2 cellular contexts compared by ENCODE assay signal in the genomic region with DNA sequence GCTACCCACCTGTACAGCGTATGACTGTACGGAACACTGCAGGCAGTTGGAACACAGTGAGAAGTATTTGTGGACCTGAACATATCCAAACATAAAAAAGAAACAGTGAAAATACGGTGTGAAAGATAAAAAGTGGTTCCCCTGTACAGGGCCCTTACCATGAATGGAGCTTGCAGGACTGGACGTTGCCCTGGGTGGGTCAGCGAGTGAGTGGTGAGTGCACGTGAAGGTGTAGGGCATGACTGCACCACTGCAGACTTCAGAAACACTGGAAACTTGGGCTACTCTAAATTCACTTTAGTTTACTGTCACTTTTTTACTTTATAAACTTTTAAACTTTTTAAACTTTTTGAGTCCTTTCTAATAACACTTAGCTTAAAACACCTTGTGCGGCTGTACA.
TF ChIP-seq lines count a peak whose summit lies in the region.

No MANE protein-coding gene starts in this region.

TF ChIP-seq in IMR-90, 13 proteins besides CTCF, POLR2A, EP300 and RAD21:
- TF ChIP-seq BHLHE40 (IDR thresholded peaks at IDR 0.05; ENCODE audit: low read depth, low read length), result no peak
- TF ChIP-seq FOS (IDR thresholded peaks at IDR 0.05; ENCODE audit: low read depth, low read length), result no peak
- TF ChIP-seq, protein P1, sequence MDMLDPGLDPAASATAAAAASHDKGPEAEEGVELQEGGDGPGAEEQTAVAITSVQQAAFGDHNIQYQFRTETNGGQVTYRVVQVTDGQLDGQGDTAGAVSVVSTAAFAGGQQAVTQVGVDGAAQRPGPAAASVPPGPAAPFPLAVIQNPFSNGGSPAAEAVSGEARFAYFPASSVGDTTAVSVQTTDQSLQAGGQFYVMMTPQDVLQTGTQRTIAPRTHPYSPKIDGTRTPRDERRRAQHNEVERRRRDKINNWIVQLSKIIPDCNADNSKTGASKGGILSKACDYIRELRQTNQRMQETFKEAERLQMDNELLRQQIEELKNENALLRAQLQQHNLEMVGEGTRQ (IDR thresholded peaks at IDR 0.05; ENCODE audit: low read depth, low read length), result no peak
- no peak for TF ChIP-seq CHD1 (IDR thresholded peaks at IDR 0.05; ENCODE audit: low read depth, low read length)
- no peak for TF ChIP-seq NFE2L2 (IDR thresholded peaks at IDR 0.05; ENCODE audit: low read depth, low read length)
- no peak for TF ChIP-seq RFX5 (IDR thresholded peaks at IDR 0.05; ENCODE audit: low read depth, low read length)
- TF ChIP-seq RCOR1 (IDR thresholded peaks at IDR 0.05; ENCODE audit: insufficient replicate concordance, low read length), result no peak

TF ChIP-seq in H1, 55 proteins besides CTCF, POLR2A, EP300 and RAD21:
- no peak for TF ChIP-seq CEBPB (IDR thresholded peaks at IDR 0.05; ENCODE audit: low read depth, low read length)
- no peak for TF ChIP-seq SP2 (IDR thresholded peaks at IDR 0.05; ENCODE audit: low read length)
- TF ChIP-seq ZNF274 (IDR thresholded peaks at IDR 0.05; ENCODE audit: borderline replicate concordance, extremely low read depth, low read length), result no peak
- no peak for TF ChIP-seq POLR2AphosphoS5 (IDR thresholded peaks at IDR 0.05; ENCODE audit: low read depth, low read length)
- TF ChIP-seq CHD1 (IDR thresholded peaks at IDR 0.05; ENCODE audit: low read depth, low read length), result no peak
- no peak for TF ChIP-seq SP4 (IDR thresholded peaks at IDR 0.05; ENCODE audit: low read length)
- TF ChIP-seq TEAD4 (IDR thresholded peaks at IDR 0.05; ENCODE audit: low read depth, low read length), result no peak
- TF ChIP-seq KDM5A (IDR thresholded peaks at IDR 0.05; ENCODE audit: low read length), result no peak
- TF ChIP-seq, protein P2, sequence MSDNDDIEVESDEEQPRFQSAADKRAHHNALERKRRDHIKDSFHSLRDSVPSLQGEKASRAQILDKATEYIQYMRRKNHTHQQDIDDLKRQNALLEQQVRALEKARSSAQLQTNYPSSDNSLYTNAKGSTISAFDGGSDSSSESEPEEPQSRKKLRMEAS (IDR thresholded peaks at IDR 0.05), result no peak
- TF ChIP-seq GTF2F1 (IDR thresholded peaks at IDR 0.05; ENCODE audit: borderline replicate concordance, low read depth, low read length), result no peak
- TF ChIP-seq HDAC6 (IDR thresholded peaks at IDR 0.05; ENCODE audit: low read depth, low read length), result no peak
- TF ChIP-seq ASH2L (IDR thresholded peaks at IDR 0.05; ENCODE audit: low read length), result no peak
- TF ChIP-seq, protein P3, sequence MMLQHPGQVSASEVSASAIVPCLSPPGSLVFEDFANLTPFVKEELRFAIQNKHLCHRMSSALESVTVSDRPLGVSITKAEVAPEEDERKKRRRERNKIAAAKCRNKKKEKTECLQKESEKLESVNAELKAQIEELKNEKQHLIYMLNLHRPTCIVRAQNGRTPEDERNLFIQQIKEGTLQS (IDR thresholded peaks at IDR 0.05; ENCODE audit: insufficient read depth, low read depth, low read length), result no peak
- TF ChIP-seq BRCA1 (IDR thresholded peaks at IDR 0.05; ENCODE audit: low read depth, low read length), result no peak
- no peak for TF ChIP-seq CHD2 (IDR thresholded peaks at IDR 0.05; ENCODE audit: low read length)
- TF ChIP-seq SAP30 (IDR thresholded peaks at IDR 0.05; ENCODE audit: insufficient read depth, insufficient replicate concordance, low read length), result no peak
TF ChIP-seq in H1: peak in this region for 0.
